Comparison of ENCODE assay signal across 10 cellular contexts in the genomic region with DNA sequence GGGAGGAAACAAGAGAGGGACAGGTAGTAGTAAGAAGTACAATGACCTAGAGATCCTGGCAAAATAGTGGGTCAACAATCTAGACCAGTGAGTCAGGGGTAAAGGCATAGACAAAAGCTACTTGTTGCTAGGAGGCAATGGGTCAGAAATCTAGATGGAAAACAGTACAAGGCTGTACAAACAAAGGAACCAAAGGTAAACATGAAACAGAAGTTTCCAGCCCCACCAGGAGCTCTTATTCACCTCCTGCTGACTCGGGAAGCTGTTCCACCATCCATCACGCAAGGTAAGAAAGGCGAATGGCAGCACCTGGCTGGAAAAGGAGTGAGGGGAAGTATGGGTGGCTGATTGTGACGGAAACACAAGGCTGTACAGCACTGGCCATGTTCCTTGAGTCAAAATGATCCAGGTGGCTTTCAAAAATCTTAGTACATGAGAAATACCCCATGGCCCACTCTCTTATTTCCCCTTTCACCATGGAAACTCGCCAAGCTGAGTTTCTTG.
DNase-seq lines count a peak whose midpoint lies in the region; TF ChIP-seq lines count a peak whose summit lies in the region.
"Had no signal": no experiment of that assay in that cellular context is flagged by ENCODE, and none has a peak within 500 bp of the region (broad histone marks: within the 10 kb centered on the region; RNA-seq: fewer than 3 reads in every experiment).

No MANE protein-coding gene starts in this region.

- peak; percentile 55 for DNase-seq in AG10803 (ENCODE audit: low read depth)
- peak; percentile 46 for DNase-seq in LNCaP clone FGC (ENCODE audit: low read depth)
- peak; percentile 72 for DNase-seq in MCF 10A (ENCODE audit: unreplicated experiment)
- DNase-seq in lung microvascular endothelial cell (ENCODE audit: low read depth in 2 of 2), result peak; percentile 96 to 98
- no peak for DNase-seq in tibial artery
- no peak for DNase-seq in SKM-1 (lab: John Stamatoyannopoulos, UW; ENCODE audit: unreplicated experiment)
- DNase-seq in NK-92 treated with Interleukin-12 subunit alpha and Interleukin-12 subunit beta, amount 100 ng/mL, for 24 hours (lab: John Stamatoyannopoulos, UW), result no peak
- DNase-seq in mesenteric fat pad (ENCODE audit: low spot score), result no peak
- DNase-seq: C1 segment of cervical spinal cord had no signal

- intact Hi-C loops in MCF 10A (cut with micrococcal nuclease) (no loop called here), tibial artery (cut with DNase I; ENCODE audit: low total_unique reads) (no loop called here)

- CTCF ChIA-PET in MCF 10A (lab: Yijun Ruan, JAX), result interaction anchor here (0.6 to 0.7 kb wide), 4 partner anchors 18 to 1193 kb away, joined by 3 to 7 read pairs (median 4); no protein-coding TSS in a partner anchor

- H3K4me3 ChIP-seq in AG10803 (ENCODE audit: low read length) (no peak overlapping the region), LNCaP clone FGC (ENCODE audit: low read depth, low read length) (no peak overlapping the region), tibial artery (no peak overlapping the region)

- H3K27ac Mint-ChIP-seq in MCF 10A (ENCODE audit: low read depth, unreplicated experiment), result peak overlapping the region; percentile 86

- BruUV-seq in MCF 10A (replicated peaks; lab: Mats Ljungman, UMichigan), result TSS peak; percentile 89

- H3K36me3 Mint-ChIP-seq in MCF 10A (ENCODE audit: insufficient read depth, unreplicated experiment), result no peaks in the 10 kb centered on the region

- H3K27me3 ChIP-seq in tibial artery, result no peaks in the 10 kb centered on the region

- H3K4me1 ChIP-seq in tibial artery, result no peaks in the 10 kb centered on the region

- H3K4me1 Mint-ChIP-seq in MCF 10A (ENCODE audit: insufficient read depth, unreplicated experiment), result peaks cover 30% of the 10 kb centered on the region

- TF ChIP-seq CTCF in AG10803 (conservative IDR thresholded peaks at IDR 0.05; ENCODE audit: low read length), result no peak
- TF ChIP-seq CTCF in LNCaP clone FGC (IDR thresholded peaks at IDR 0.05; ENCODE audit: control insufficient read depth, extremely low read depth, insufficient read depth), result no peak
- no peak for TF ChIP-seq CTCF in MCF 10A (IDR thresholded peaks at IDR 0.05; ENCODE audit: unreplicated experiment)
- TF ChIP-seq CTCF in tibial artery (IDR thresholded peaks at IDR 0.05), result no peak

- no peaks in the 10 kb centered on the region for H3K9me3 Mint-ChIP-seq in MCF 10A (ENCODE audit: unreplicated experiment)

- H3K27ac ChIP-seq in tibial artery, result no peak overlapping the region
- H3K27ac ChIP-seq: KMS-11 had no signal

- H3K9me3 ChIP-seq in tibial artery, result no peaks in the 10 kb centered on the region

- H3K27me3 Mint-ChIP-seq in MCF 10A (ENCODE audit: insufficient read depth, unreplicated experiment), result no peaks in the 10 kb centered on the region

- POLR2A ChIA-PET in MCF 10A (lab: Yijun Ruan, JAX), result interaction anchor here (1.4 kb wide), 1 partner anchor 23 kb away, joined by 6 read pairs; no protein-coding TSS in a partner anchor

- no peaks in the 10 kb centered on the region for H3K36me3 ChIP-seq in tibial artery

- no peak overlapping the region for H3K4me3 Mint-ChIP-seq in MCF 10A (ENCODE audit: unreplicated experiment)

Comparison
In these comparisons a context has a peak if more than half of its experiments do, and no peak if none do; other contexts are left out.
1. DNase-seq: peak in AG10803 (single experiment), LNCaP clone FGC (single experiment), MCF 10A (single experiment) and lung microvascular endothelial cell (2 of 2); none in tibial artery (0 of 2), SKM-1 (single experiment), NK-92 treated with Interleukin-12 subunit alpha and Interleukin-12 subunit beta, amount 100 ng/mL, for 24 hours (single experiment) and mesenteric fat pad (single experiment).